ENCODE assay signal across 8 cellular contexts in the genomic region with DNA sequence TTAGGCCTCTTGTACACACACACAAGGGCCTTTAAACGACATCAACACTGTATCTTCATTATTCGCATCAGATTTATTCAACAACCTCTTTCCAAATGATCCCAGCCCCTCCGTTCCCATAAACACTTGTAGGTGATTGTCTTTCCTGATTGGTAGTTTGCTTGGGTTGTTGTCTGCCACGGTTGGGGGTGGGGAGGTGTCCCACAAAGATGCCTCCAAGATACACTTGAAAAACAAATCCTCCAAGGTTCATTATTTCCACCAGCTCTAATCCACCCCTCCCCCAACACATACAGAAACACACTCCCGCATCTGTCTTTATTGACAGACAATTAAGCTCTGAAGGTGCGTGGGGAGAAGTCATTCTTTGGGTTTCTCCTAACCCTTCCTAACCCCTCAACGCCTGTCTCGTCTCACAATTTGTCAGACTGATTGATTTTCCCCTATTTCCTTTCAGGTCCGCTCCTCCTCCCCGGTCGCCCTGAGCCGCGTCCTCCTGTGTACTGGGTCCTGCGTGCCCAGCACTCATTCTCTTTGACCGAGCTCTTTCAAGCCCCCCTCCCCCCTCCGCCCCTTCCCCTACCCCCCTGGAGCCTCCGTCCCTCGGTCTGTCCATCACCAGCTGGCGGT. TPM values are rescaled to one million over a fixed set of nuclear protein-coding genes. Genes with fewer than 3 reads are reported as not detected.
DNase-seq lines count a peak whose midpoint lies in the region; ATAC-seq and TF ChIP-seq lines count a peak whose summit lies in the region.

No MANE protein-coding gene starts in this region.

- ATAC-seq in activated T-cell treated with anti-CD3 and anti-CD28 coated beads, Interleukin-2, amount 50 U/mL, for 4 hours, result peak in 1 of 2 donors; percentile 1
- ATAC-seq in GM18511 (IDR thresholded peaks at IDR 0.05; ENCODE audit: unreplicated experiment), result no peak

- no peaks in the 10 kb centered on the region for H3K9me3 Mint-ChIP-seq in Calu3 (ENCODE audit: low read depth, unreplicated experiment)
- no peaks in the 10 kb centered on the region for H3K9me3 Mint-ChIP-seq in activated T-cell treated with anti-CD3 and anti-CD28 coated beads, Interleukin-2, amount 50 U/mL, for 4 hours

- no peak for TF ChIP-seq CTCF in Calu3 (IDR thresholded peaks at IDR 0.05; ENCODE audit: unreplicated experiment)
- no peak for TF ChIP-seq CTCF in Loucy (conservative IDR thresholded peaks at IDR 0.05; ENCODE audit: low read length)
- no peak for TF ChIP-seq CTCF in fibroblast of villous mesenchyme (IDR thresholded peaks at IDR 0.05; ENCODE audit: insufficient read depth, low read depth, low read length)

- no peaks in the 10 kb centered on the region for H3K27me3 Mint-ChIP-seq in Calu3 (ENCODE audit: unreplicated experiment)
- no peaks in the 10 kb centered on the region for H3K27me3 Mint-ChIP-seq in activated T-cell treated with anti-CD3 and anti-CD28 coated beads, Interleukin-2, amount 50 U/mL, for 4 hours (ENCODE audit: low read depth)

- H4K20me1 ChIP-seq in Loucy (ENCODE audit: insufficient read depth, low read length, poor library complexity, severe bottlenecking), result peaks cover 58% of the 10 kb centered on the region

- H2AFZ ChIP-seq in Loucy (ENCODE audit: low read length), result no peak overlapping the region
- H2AFZ ChIP-seq in neuron (ENCODE audit: low read depth, low read length), result no peak overlapping the region

- peak overlapping the region; percentile 95 for H3K4me3 ChIP-seq in Loucy (ENCODE audit: low read length, poor library complexity, severe bottlenecking)
- peak overlapping the region; percentile 91 for H3K4me3 ChIP-seq in fibroblast of villous mesenchyme (ENCODE audit: low read depth, low read length)
- H3K4me3 ChIP-seq in neuron (ENCODE audit: low read length), result peak overlapping the region; percentile 71

- H3K79me2 ChIP-seq in Loucy (ENCODE audit: insufficient read depth, low read length), result peaks cover 76% of the 10 kb centered on the region

- peaks cover 49% of the 10 kb centered on the region for H3K4me1 Mint-ChIP-seq in Calu3 (ENCODE audit: low read depth, unreplicated experiment)
- peaks cover 57% of the 10 kb centered on the region for H3K4me1 Mint-ChIP-seq in activated T-cell treated with anti-CD3 and anti-CD28 coated beads, Interleukin-2, amount 50 U/mL, for 4 hours (ENCODE audit: low read depth)

- no peaks in the 10 kb centered on the region for H3K9me2 ChIP-seq in Loucy (replicated peaks; ENCODE audit: low read depth, low read length)

- DNase-seq in Calu3 (peak; percentile 21), fibroblast of villous mesenchyme (ENCODE audit: low read depth) (peak; percentile 46), posterior vena cava (ENCODE audit: low spot score) (no peak)
- no peak for DNase-seq in activated T-cell treated with anti-CD3 and anti-CD28 coated beads, Interleukin-2, amount 50 U/mL, for 4 hours
- DNase-seq in effector CD8-positive, alpha-beta T cell (lab: John Stamatoyannopoulos, UW), result no peak

- H3F3A ChIP-seq in Loucy (ENCODE audit: low read depth), result peaks cover 4% of the 10 kb centered on the region

- H3K27ac Mint-ChIP-seq in Calu3 (ENCODE audit: unreplicated experiment), result peak overlapping the region; percentile 83

- intact Hi-C loops in Calu3 (cut with micrococcal nuclease; ENCODE audit: unreplicated experiment) (no loop called here), posterior vena cava (cut with DNase I) (no loop called here)

- no peaks in the 10 kb centered on the region for H3K27me3 ChIP-seq in Loucy (ENCODE audit: insufficient read depth, low read length, poor library complexity, severe bottlenecking)
- no peaks in the 10 kb centered on the region for H3K27me3 ChIP-seq in neuron (ENCODE audit: insufficient read depth, low read length)

- H3K4me1 ChIP-seq in Loucy (ENCODE audit: insufficient read depth, low read length, poor library complexity, severe bottlenecking) (peaks cover 53% of the 10 kb centered on the region), neuron (ENCODE audit: insufficient read depth, low read length) (peaks cover 44% of the 10 kb centered on the region)

- H3K36me3 Mint-ChIP-seq in Calu3 (ENCODE audit: insufficient read depth, unreplicated experiment), result peaks cover 67% of the 10 kb centered on the region
- H3K36me3 Mint-ChIP-seq in activated T-cell treated with anti-CD3 and anti-CD28 coated beads, Interleukin-2, amount 50 U/mL, for 4 hours (ENCODE audit: insufficient read depth), result peaks cover 13% of the 10 kb centered on the region

- H3K4me2 ChIP-seq in Loucy (ENCODE audit: low read depth, low read length, poor library complexity, severe bottlenecking), result peak overlapping the region; percentile 98

- H3K9ac ChIP-seq in Loucy (ENCODE audit: low read depth, low read length, poor library complexity, severe bottlenecking), result peak overlapping the region; percentile 70

- BruUV-seq in Calu3 (replicated peaks; lab: Mats Ljungman, UMichigan), result no TSS peak

- CTCF ChIA-PET in Calu3 (lab: Charles Lee), result interaction anchor here (0.6 kb wide), 1 partner anchor 59 kb away, joined by 3 read pairs; no protein-coding TSS in a partner anchor

- H3K9me3 ChIP-seq in Loucy (ENCODE audit: insufficient read depth, low read depth, low read length) (no peaks in the 10 kb centered on the region), neuron (ENCODE audit: low read length) (no peaks in the 10 kb centered on the region)

- peak overlapping the region; percentile 81 for H3K4me3 Mint-ChIP-seq in Calu3 (ENCODE audit: low read depth, unreplicated experiment)
- peak overlapping the region; percentile 89 for H3K4me3 Mint-ChIP-seq in activated T-cell treated with anti-CD3 and anti-CD28 coated beads, Interleukin-2, amount 50 U/mL, for 4 hours

- H3K36me3 ChIP-seq in Loucy (ENCODE audit: insufficient read depth, low read length) (peaks cover 4% of the 10 kb centered on the region; the same call in 1 of the 2 replicates), neuron (ENCODE audit: insufficient read depth, low read length) (peaks cover 25% of the 10 kb centered on the region)

RNA-seq across cellular contexts. Expression of a gene that starts 1.4 kb away (rescaled TPM):
- total RNA-seq in Calu3 (2022) (84.9 and 85.7 TPM in 2 replicates), fibroblast of villous mesenchyme (66.4 and 86.4 TPM in 2 replicates), posterior vena cava (10 to 100 TPM; 68.6 to 72.8 TPM)
- total RNA-seq in activated T-cell treated with anti-CD3 and anti-CD28 coated beads, Interleukin-2, amount 50 U/mL, for 4 hours, result 10 to 100 TPM; 48.9 to 58.6 (median 53.6) TPM

Comparison
In these comparisons a context has a peak if more than half of its experiments do, and no peak if none do; other contexts are left out.
1. DNase-seq: peak in Calu3 (single experiment) and fibroblast of villous mesenchyme (single experiment); none in activated T-cell treated with anti-CD3 and anti-CD28 coated beads, Interleukin-2, amount 50 U/mL, for 4 hours (single experiment), effector CD8-positive, alpha-beta T cell (single experiment) and posterior vena cava (single experiment).
2. Peak in every context shown above with its lines, with median percentiles within 50 percentile points of each other: H3K4me3 ChIP-seq.